In genomic region chr2:179478771-179479170, GRCh38 we compare ENCODE assay signal across 7 cellular contexts.
"Had no signal": no experiment of that assay in that cellular context is flagged by ENCODE, and none has a peak within 500 bp of the region (broad histone marks: within the 10 kb centered on the region; RNA-seq: fewer than 3 reads in every experiment).

No MANE protein-coding gene starts in this region.

- DNase-seq: GM23248, GOT3, H7, HFFc6 had no signal

- H3K9ac ChIP-seq: GM23248 had no signal

- H3K36me3 ChIP-seq: HAP-1 had no signal

- H3K9me3 ChIP-seq: HAP-1 had no signal

- H3K27ac ChIP-seq: GM23248, HL-60 had no signal

- FAIRE-seq: HepG2 had no signal

- H3K4me3 ChIP-seq: GM23248, HAP-1 had no signal
